ENCODE assay signal across 1 cellular context in genomic region chr11:47413908-47414684, GRCh38.
TF ChIP-seq lines count a peak whose summit lies in the region.

No MANE protein-coding gene starts in this region.

TF ChIP-seq in GM12878, 131 proteins besides CTCF, POLR2A, EP300 and RAD21:
- TF ChIP-seq BCL3 (IDR thresholded peaks at IDR 0.05; ENCODE audit: borderline replicate concordance, insufficient read depth, low read depth, low read length, poor library complexity, severe bottlenecking) (no peak), ZNF274 (IDR thresholded peaks at IDR 0.05; ENCODE audit: insufficient read depth, insufficient read length) (no peak), SP1 (IDR thresholded peaks at IDR 0.05; ENCODE audit: low read depth, low read length) (no peak), EZH2 (IDR thresholded peaks at IDR 0.05; ENCODE audit: borderline replicate concordance, control insufficient read depth, low read depth, low read length) (no peak), E2F4 (IDR thresholded peaks at IDR 0.05; ENCODE audit: low read depth, low read length) (no peak), IRF4 (IDR thresholded peaks at IDR 0.05; ENCODE audit: low read depth, low read length) (no peak), CBX5 (IDR thresholded peaks at IDR 0.05; ENCODE audit: low read depth) (no peak)
